Comparison of ENCODE assay signal across 21 cellular contexts in genomic region chr12:132543298-132544172, GRCh38. TPM values are rescaled to one million over a fixed set of nuclear protein-coding genes. Genes with fewer than 3 reads are reported as not detected.
DNase-seq lines count a peak whose midpoint lies in the region; ATAC-seq, FAIRE-seq and TF ChIP-seq lines count a peak whose summit lies in the region.
"Had no signal": no experiment of that assay in that cellular context is flagged by ENCODE, and none has a peak within 500 bp of the region (broad histone marks: within the 10 kb centered on the region; RNA-seq: fewer than 3 reads in every experiment).

No MANE protein-coding gene starts in this region.

- H3K27me3 Mint-ChIP-seq in stimulated activated naive CD8-positive, alpha-beta T cell treated with anti-CD3 and anti-CD28 coated beads, Interleukin-15, amount 100 ng/mL, for 72 hours, result no peaks in the 10 kb centered on the region
- H3K27me3 Mint-ChIP-seq in endodermal cell (ENCODE audit: insufficient read depth), result peaks cover 69% of the 10 kb centered on the region
- H3K27me3 Mint-ChIP-seq: B cell; CD8-positive, alpha-beta memory T cell had no signal

- H3K4me1 ChIP-seq in RWPE2 (ENCODE audit: insufficient read depth, poor library complexity, severe bottlenecking), result no peaks in the 10 kb centered on the region
- no peaks in the 10 kb centered on the region for H3K4me1 ChIP-seq in endodermal cell (ENCODE audit: control insufficient read depth, insufficient read depth, low read length)
- H3K4me1 ChIP-seq: Peyer's patch had no signal

- no peak for FAIRE-seq in GM12891 (lab: Jason Lieb, UNC)
- FAIRE-seq: D721Med, G401.6, GM18507 had no signal

- no peak for TF ChIP-seq POLR2A in GM12891 (IDR thresholded peaks at IDR 0.05; ENCODE audit: low read depth, low read length)

- H3K27ac Mint-ChIP-seq in stimulated activated naive CD8-positive, alpha-beta T cell treated with anti-CD3 and anti-CD28 coated beads, Interleukin-15, amount 100 ng/mL, for 72 hours, result peak overlapping the region in 1 of 2 donors; percentile 67
- no peak overlapping the region for H3K27ac Mint-ChIP-seq in endodermal cell
- H3K27ac Mint-ChIP-seq: B cell had no signal

- H3K36me3 Mint-ChIP-seq in endodermal cell (ENCODE audit: low read depth), result no peaks in the 10 kb centered on the region

- 88 to 92% methylated on average over 15 to 33 of the region's 33 CpGs for WGBS in endodermal cell (ENCODE audit: insufficient coverage in 1 of 2, insufficient read length in 1 of 2), 2 experiments

- H3K27ac ChIP-seq in RWPE2 (ENCODE audit: poor library complexity, severe bottlenecking), result no peak overlapping the region
- peak overlapping the region; percentile 96 for H3K27ac ChIP-seq in endodermal cell (ENCODE audit: low read depth, low read length)
- H3K27ac ChIP-seq: Peyer's patch, SK-N-MC had no signal

- no peaks in the 10 kb centered on the region for H3K9me3 Mint-ChIP-seq in stimulated activated naive CD8-positive, alpha-beta T cell treated with anti-CD3 and anti-CD28 coated beads, Interleukin-15, amount 100 ng/mL, for 72 hours
- no peaks in the 10 kb centered on the region for H3K9me3 Mint-ChIP-seq in endodermal cell
- H3K9me3 Mint-ChIP-seq: CD8-positive, alpha-beta memory T cell had no signal

- no peak overlapping the region for H3K4me3 ChIP-seq in RWPE2 (ENCODE audit: severe bottlenecking)
- no peak overlapping the region for H3K4me3 ChIP-seq in endodermal cell (ENCODE audit: low read length)
- H3K4me3 ChIP-seq: Peyer's patch, SK-N-MC had no signal

- H3K36me3 ChIP-seq in RWPE2 (ENCODE audit: low read depth) (no peaks in the 10 kb centered on the region), endodermal cell (ENCODE audit: control insufficient read depth, insufficient read depth, low read length) (no peaks in the 10 kb centered on the region)

- H3K27me3 ChIP-seq in RWPE2 (ENCODE audit: insufficient read depth, poor library complexity, severe bottlenecking) (no peaks in the 10 kb centered on the region), endodermal cell (ENCODE audit: control insufficient read depth, insufficient read depth, low read length, poor library complexity, severe bottlenecking) (peaks cover 52% of the 10 kb centered on the region)
- H3K27me3 ChIP-seq: Peyer's patch had no signal

- no peaks in the 10 kb centered on the region for H3K9me3 ChIP-seq in RWPE2 (ENCODE audit: severe bottlenecking)
- no peaks in the 10 kb centered on the region for H3K9me3 ChIP-seq in endodermal cell (ENCODE audit: control insufficient read depth, low read length)
- H3K9me3 ChIP-seq: Peyer's patch had no signal

- ATAC-seq in stimulated activated naive CD8-positive, alpha-beta T cell treated with anti-CD3 and anti-CD28 coated beads, Interleukin-15, amount 100 ng/mL, for 72 hours, result peak; percentile 32
- no peak for ATAC-seq in stimulated activated naive CD8-positive, alpha-beta T cell treated with anti-CD3 and anti-CD28 coated beads, Interleukin-15, Interleukin-2, amounts not matched to agents 100 U/mL and 50 U/mL, for 24 hours
- 0 out of 3 replicates have a peak, but pooled peaks have one; percentile 8 for ATAC-seq in RWPE2 (ENCODE audit: low read depth)

- no peak for TF ChIP-seq CTCF in RWPE2 (IDR thresholded peaks at IDR 0.05; ENCODE audit: poor library complexity, severe bottlenecking)
- TF ChIP-seq CTCF in endodermal cell (conservative IDR thresholded peaks at IDR 0.05), result no peak

- peaks cover 15% of the 10 kb centered on the region for H3K4me1 Mint-ChIP-seq in stimulated activated naive CD8-positive, alpha-beta T cell treated with anti-CD3 and anti-CD28 coated beads, Interleukin-15, amount 100 ng/mL, for 72 hours
- H3K4me1 Mint-ChIP-seq in endodermal cell, result no peaks in the 10 kb centered on the region

- H3K4me3 Mint-ChIP-seq in stimulated activated naive CD8-positive, alpha-beta T cell treated with anti-CD3 and anti-CD28 coated beads, Interleukin-15, amount 100 ng/mL, for 72 hours, result peak overlapping the region in 1 of 2 donors; percentile 5
- H3K4me3 Mint-ChIP-seq in endodermal cell, result no peak overlapping the region
- H3K4me3 Mint-ChIP-seq: B cell had no signal

- DNase-seq in stimulated activated naive CD8-positive, alpha-beta T cell treated with anti-CD3 and anti-CD28 coated beads, Interleukin-15, amount 100 ng/mL, for 72 hours, result peak in 1 of 2 donors; percentile 26
- DNase-seq in stimulated activated naive CD8-positive, alpha-beta T cell treated with anti-CD3 and anti-CD28 coated beads, Interleukin-15, Interleukin-2, amounts not matched to agents 100 U/mL and 50 U/mL, for 24 hours, result no peak
- DNase-seq in RWPE2 (ENCODE audit: low spot score) (no peak), endodermal cell (no peak), NCI-H2081 treated with DMSO at 0.1 percent for 48 hours (lab: John Stamatoyannopoulos, UW) (no peak), GM12891 (ENCODE audit: insufficient read length, low spot score) (no peak)
- no peak for DNase-seq in stimulated activated CD8-positive, alpha-beta memory T cell treated with anti-CD3 and anti-CD28 coated beads, Interleukin-4, amount 100 ng/mL, for 48 hours
- DNase-seq: CD8-positive, alpha-beta memory T cell; DMS79 treated with DMSO at 0.1 percent for 48 hours; NCI-H1105; NCI-H1694; NCI-H2107; NCI-H226; NCI-H524 treated with DMSO at 0.1 percent for 48 hours; Peyer's patch; Right ventricle myocardium superior had no signal

- no peak overlapping the region for H3K9ac ChIP-seq in endodermal cell (ENCODE audit: extremely low read depth, low read length, poor library complexity, severe bottlenecking)

TF ChIP-seq in GM12891, 5 proteins besides CTCF, POLR2A, EP300 and RAD21:
- TF ChIP-seq SPI1 (IDR thresholded peaks at IDR 0.05; ENCODE audit: low read depth, low read length) (no peak), PAX5 (IDR thresholded peaks at IDR 0.05; ENCODE audit: insufficient read depth, low read length, severe bottlenecking) (no peak), POU2F2 (IDR thresholded peaks at IDR 0.05; ENCODE audit: low read depth, low read length) (no peak), TAF1 (IDR thresholded peaks at IDR 0.05; ENCODE audit: low read depth, low read length) (no peak), POLR2AphosphoS5 (IDR thresholded peaks at IDR 0.05; ENCODE audit: low read depth, low read length) (no peak)

RNA-seq across cellular contexts. Expression of gene FBRSL1, which starts 53.6 kb away (rescaled TPM):
- total RNA-seq in endodermal cell, result 10 to 100 TPM; 74.9 to 92.3 TPM
- 72.6 TPM for polyA plus RNA-seq in endodermal cell (2013, experiment 1 of 2)
- 64.1 TPM for polyA plus RNA-seq in endodermal cell (2013, experiment 2 of 2)
- polyA plus RNA-seq in GM12891 (2012; ENCODE audit: low read depth, missing spikeins), result 14.6 TPM
